Comparison of ENCODE assay signal across 1 cellular context in genomic region chr11:68835328-68835727, GRCh38.
TF ChIP-seq lines count a peak whose summit lies in the region.

No MANE protein-coding gene starts in this region.

TF ChIP-seq in HepG2, 621 proteins besides CTCF, POLR2A, EP300 and RAD21:
- TF ChIP-seq ZBTB43 (CRISPR knock-in tag; conservative IDR thresholded peaks at IDR 0.05), result peak; percentile 80; the same call in 1 of the 2 replicates
- no peak for TF ChIP-seq KLF6 (CRISPR knock-in tag; IDR thresholded peaks at IDR 0.05)
